Comparison of ENCODE assay signal across 7 cellular contexts in the genomic region with DNA sequence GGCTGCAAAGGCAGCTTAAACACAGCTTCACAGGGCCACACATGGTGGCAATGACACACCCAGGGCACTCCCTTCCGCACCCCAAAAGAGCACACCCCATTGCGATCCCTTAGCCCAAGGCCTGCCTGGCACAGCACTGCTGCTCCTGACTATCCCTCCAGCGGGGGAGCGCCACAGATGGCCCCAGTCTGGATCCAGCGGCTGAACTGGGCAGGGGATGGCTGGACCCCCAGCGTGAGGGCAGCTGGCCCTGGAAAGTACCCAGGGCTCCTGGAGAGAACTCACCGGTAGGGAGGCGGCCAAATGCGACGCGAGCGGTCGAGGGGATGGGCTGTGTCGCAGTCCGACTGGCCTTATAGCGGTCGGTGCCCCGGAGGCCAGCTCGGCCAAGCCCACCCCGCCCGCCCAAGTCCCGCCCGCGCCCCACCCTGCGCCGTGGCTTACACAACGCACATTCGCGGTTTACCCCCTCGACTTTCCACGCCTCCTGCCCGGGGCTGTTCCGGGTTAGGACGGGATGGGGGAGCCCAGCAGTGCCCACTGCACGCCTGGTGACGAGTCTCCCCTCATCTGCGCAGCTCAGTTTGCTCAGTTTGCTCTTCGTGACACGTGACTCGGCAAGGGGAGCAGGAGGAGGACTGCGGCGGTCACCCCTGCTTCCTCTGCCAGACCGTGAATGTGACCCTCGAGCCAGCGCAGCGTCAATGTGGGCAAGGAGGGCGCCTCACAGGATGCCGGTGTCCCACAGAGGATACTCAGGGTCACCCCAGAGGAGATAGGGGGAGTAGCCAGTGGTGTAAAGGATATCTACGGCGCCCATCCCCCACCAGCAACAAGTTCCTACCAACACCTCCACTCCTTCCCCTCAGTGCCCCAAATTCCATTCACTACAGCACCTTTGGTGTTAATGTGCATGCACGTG. TPM values are rescaled to one million over a fixed set of nuclear protein-coding genes. Genes with fewer than 3 reads are reported as not detected.
DNase-seq lines count a peak whose midpoint lies in the region; ATAC-seq, FAIRE-seq and TF ChIP-seq lines count a peak whose summit lies in the region.

A gene (minus strand): TSS at position 328 of the 922 bp plus-strand sequence. CDS start 652 bp downstream, outside the sequence.

- peak within 1 kb of the TSS; percentile 56 for H3K4me3 ChIP-seq in bronchial epithelial cell (ENCODE audit: low read depth, low read length)
- peak within 1 kb of the TSS; percentile 95 to 97 (median 95) for H3K4me3 ChIP-seq in skeletal muscle tissue (ENCODE audit: low read length in 3 of 3)

- TF ChIP-seq CTCF in bronchial epithelial cell (IDR thresholded peaks at IDR 0.05; ENCODE audit: insufficient read depth, low read length, severe bottlenecking): no peak

- peak within 1 kb of the TSS; percentile 96 for H3K27ac ChIP-seq in skeletal muscle tissue (ENCODE audit: low read depth, low read length)

- H3K9ac ChIP-seq in skeletal muscle tissue (ENCODE audit: low read depth in 1 of 3, low read length in 3 of 3): peak within 1 kb of the TSS; percentile 89 to 97 (median 91)

- H3K4me1 ChIP-seq in skeletal muscle tissue (ENCODE audit: control insufficient read depth in 3 of 3, insufficient read depth in 3 of 3, low read length in 3 of 3): peaks cover 40 to 48% (median 41%) of the 10 kb centered on the region in 3 donors

- peak; percentile 42 for TF ChIP-seq POLR2A in GM18526 (IDR thresholded peaks at IDR 0.05; ENCODE audit: extremely low read depth, insufficient read length)

- H3K9me3 ChIP-seq in skeletal muscle tissue (ENCODE audit: control insufficient read depth in 3 of 3, low read length in 3 of 3): no peaks in the 10 kb centered on the region

- peaks cover 9% of the 10 kb centered on the region for H3K36me3 ChIP-seq in bronchial epithelial cell (ENCODE audit: control insufficient read depth, insufficient read depth, low read length)
- H3K36me3 ChIP-seq in skeletal muscle tissue (ENCODE audit: control insufficient read depth in 3 of 3, insufficient read depth in 3 of 3, low read length in 3 of 3): peaks cover 0 to 3% (median 0%) of the 10 kb centered on the region in 3 donors

- ATAC-seq in activated CD4-positive, CD25-positive, alpha-beta regulatory T cell treated with anti-CD3 and anti-CD28 coated beads, Interleukin-2, amount 50 U/mL, for 24 hours: peak; percentile 81 to 82

- DNase-seq in NCI-H146 (lab: John Stamatoyannopoulos, UW): peak; percentile 88
- peak; percentile 73 for DNase-seq in bronchial epithelial cell (ENCODE audit: low read depth)
- DNase-seq in iPS-NIHi7 (ENCODE audit: extremely low spot score): peak; percentile 23
- no peak for DNase-seq in GDM1 (lab: John Stamatoyannopoulos, UW)

- no peaks in the 10 kb centered on the region for H3K27me3 ChIP-seq in bronchial epithelial cell (ENCODE audit: control insufficient read depth, insufficient read depth, low read length)
- H3K27me3 ChIP-seq in skeletal muscle tissue (ENCODE audit: control insufficient read depth in 3 of 3, insufficient read depth in 3 of 3, low read length in 3 of 3): peaks cover 0 to 5% (median 0%) of the 10 kb centered on the region in 3 donors

- FAIRE-seq in bronchial epithelial cell (lab: Jason Lieb, UNC): no peak

RNA-seq across cellular contexts. Expression of the gene that starts here (rescaled TPM):
- total RNA-seq in bronchial epithelial cell: 2,948 and 3,820 TPM in 2 replicates
- 203 TPM for total RNA-seq in skeletal muscle tissue

Comparison
In these comparisons a context has a peak if more than half of its experiments do, and no peak if none do; other contexts are left out.
1. RNA of the gene that starts here (total RNA-seq): 2,948 to 3,820 TPM in bronchial epithelial cell; 203 TPM in skeletal muscle tissue (single experiment); every median in the first group is over 10 times any median in the second.